Comparison of ENCODE assay signal across 27 cellular contexts in the genomic region with DNA sequence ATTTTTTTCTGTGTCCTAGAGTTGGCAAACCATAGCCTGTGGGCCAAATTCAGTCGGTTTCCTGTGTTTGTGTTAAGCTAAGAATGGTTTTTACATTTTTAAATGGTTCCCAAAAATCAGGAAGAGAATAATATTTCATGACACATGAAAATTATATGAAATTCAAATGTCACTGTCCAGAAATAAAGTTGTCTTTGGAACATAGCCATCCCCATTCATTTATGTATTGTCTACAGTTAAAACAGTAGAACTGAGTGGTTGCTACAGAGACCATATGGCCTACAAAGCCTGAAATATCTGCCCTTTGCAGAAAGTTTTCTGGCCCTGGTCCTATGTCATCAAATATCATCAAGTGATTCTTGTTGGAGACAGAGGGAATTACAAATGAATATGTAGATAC. TPM values are rescaled to one million over a fixed set of nuclear protein-coding genes. Genes with fewer than 3 reads are reported as not detected.
"Had no signal": no experiment of that assay in that cellular context is flagged by ENCODE, and none has a peak within 500 bp of the region (broad histone marks: within the 10 kb centered on the region; RNA-seq: fewer than 3 reads in every experiment).

No MANE protein-coding gene starts in this region.

- ATAC-seq: activated T-cell treated with anti-CD3 and anti-CD28 coated beads, Interleukin-2, amount 50 U/mL, for 72 hours; Panc1; Right ventricle myocardium inferior had no signal

- H3K9me3 Mint-ChIP-seq: activated CD4-positive, alpha-beta memory T cell treated with anti-CD3 and anti-CD28 coated beads, Interleukin-2, amount 10 ng/mL, durations not matched to agents 7 days and 5 days; activated naive CD4-positive, alpha-beta T cell treated with anti-CD3 and anti-CD28 coated beads, Interleukin-2, amount 10 ng/mL, durations not matched to agents 7 days and 5 days; activated naive CD8-positive, alpha-beta T cell treated with anti-CD3 and anti-CD28 coated beads for 36 hours; activated T-cell treated with anti-CD3 and anti-CD28 coated beads, Interleukin-2, amount 50 U/mL, for 72 hours; activated T-helper 2 cell treated with anti-CD3 and anti-CD28 coated beads, Interferon-gamma antibody, Interleukin-2, Interleukin-4, amounts not matched to agents 10 μg/mL and 5 μg/mL and 100 μg/mL, durations not matched to agents 14 hours and 24 hours and 36 hours had no signal

- H3K27ac Mint-ChIP-seq: activated CD4-positive, alpha-beta memory T cell treated with anti-CD3 and anti-CD28 coated beads, Interleukin-2, amount 10 ng/mL, durations not matched to agents 7 days and 5 days; activated naive CD4-positive, alpha-beta T cell treated with anti-CD3 and anti-CD28 coated beads, Interleukin-2, amount 10 ng/mL, durations not matched to agents 7 days and 5 days; activated naive CD8-positive, alpha-beta T cell treated with anti-CD3 and anti-CD28 coated beads for 36 hours; activated T-cell treated with anti-CD3 and anti-CD28 coated beads, Interleukin-2, amount 50 U/mL, for 72 hours; activated T-helper 2 cell treated with anti-CD3 and anti-CD28 coated beads, Interferon-gamma antibody, Interleukin-2, Interleukin-4, amounts not matched to agents 10 μg/mL and 5 μg/mL and 100 μg/mL, durations not matched to agents 14 hours and 24 hours and 36 hours had no signal

- H3K36me3 Mint-ChIP-seq: activated naive CD4-positive, alpha-beta T cell treated with anti-CD3 and anti-CD28 coated beads, Interleukin-2, amount 10 ng/mL, durations not matched to agents 7 days and 5 days; activated naive CD8-positive, alpha-beta T cell treated with anti-CD3 and anti-CD28 coated beads for 36 hours had no signal

- H3K4me3 Mint-ChIP-seq: activated CD4-positive, alpha-beta memory T cell treated with anti-CD3 and anti-CD28 coated beads, Interleukin-2, amount 10 ng/mL, durations not matched to agents 7 days and 5 days; activated naive CD4-positive, alpha-beta T cell treated with anti-CD3 and anti-CD28 coated beads, Interleukin-2, amount 10 ng/mL, durations not matched to agents 7 days and 5 days; activated naive CD8-positive, alpha-beta T cell treated with anti-CD3 and anti-CD28 coated beads for 36 hours; activated T-cell treated with anti-CD3 and anti-CD28 coated beads, Interleukin-2, amount 50 U/mL, for 72 hours had no signal

- DNase-seq: activated CD4-positive, alpha-beta memory T cell treated with anti-CD3 and anti-CD28 coated beads, Interleukin-2, amount 10 ng/mL, durations not matched to agents 7 days and 5 days; activated CD4-positive, alpha-beta T cell treated with anti-CD3 and anti-CD28 coated beads, Interleukin-2, amount 50 U/mL, for 1 hour; activated CD4-positive, CD25-positive, alpha-beta regulatory T cell; activated gamma-delta T cell treated with Interleukin-2 at 50 U/mL for 16 hours; activated naive CD4-positive, alpha-beta T cell treated with anti-CD3 and anti-CD28 coated beads, Interleukin-2, amount 10 ng/mL, durations not matched to agents 7 days and 5 days; activated naive CD8-positive, alpha-beta T cell treated with anti-CD3 and anti-CD28 coated beads for 36 hours; activated T-cell treated with anti-CD3 and anti-CD28 coated beads for 4 hours; activated T-cell treated with anti-CD3 and anti-CD28 coated beads, Interleukin-2, amount 50 U/mL, for 72 hours; central memory CD4-positive, alpha-beta T cell; Kasumi-1; KBM-7; NCI-H1105 treated with DMSO at 0.1 percent for 48 hours; NCI-H187 treated with DMSO at 0.1 percent for 48 hours; NCI-H2081 treated with DMSO at 0.1 percent for 48 hours; NCI-H524 treated with DMSO at 0.1 percent for 48 hours; NCI-H774; NK-92 treated with Interleukin-12 subunit alpha and Interleukin-12 subunit beta, amount 100 ng/mL, for 24 hours; OCI-M1; RPMI8226; SJCRH30; SK-N-SH; T-helper 1 cell had no signal

- H3K4me1 Mint-ChIP-seq: activated CD4-positive, alpha-beta memory T cell treated with anti-CD3 and anti-CD28 coated beads, Interleukin-2, amount 10 ng/mL, durations not matched to agents 7 days and 5 days; activated naive CD4-positive, alpha-beta T cell treated with anti-CD3 and anti-CD28 coated beads, Interleukin-2, amount 10 ng/mL, durations not matched to agents 7 days and 5 days; activated naive CD8-positive, alpha-beta T cell treated with anti-CD3 and anti-CD28 coated beads for 36 hours had no signal

- H3K27me3 Mint-ChIP-seq: activated CD4-positive, alpha-beta memory T cell treated with anti-CD3 and anti-CD28 coated beads, Interleukin-2, amount 10 ng/mL, durations not matched to agents 7 days and 5 days; activated naive CD4-positive, alpha-beta T cell treated with anti-CD3 and anti-CD28 coated beads, Interleukin-2, amount 10 ng/mL, durations not matched to agents 7 days and 5 days; activated naive CD8-positive, alpha-beta T cell treated with anti-CD3 and anti-CD28 coated beads for 36 hours had no signal

RNA-seq across cellular contexts. Expression of a gene that starts 15.5 kb away (rescaled TPM):
- total RNA-seq: activated CD4-positive, alpha-beta memory T cell treated with anti-CD3 and anti-CD28 coated beads, Interleukin-2, amount 10 ng/mL, durations not matched to agents 7 days and 5 days; activated CD8-positive, alpha-beta memory T cell treated with anti-CD3 and anti-CD28 coated beads for 36 hours; activated naive CD8-positive, alpha-beta T cell treated with anti-CD3 and anti-CD28 coated beads for 36 hours; activated T-cell treated with anti-CD3 and anti-CD28 coated beads, Interleukin-2, amount 50 U/mL, for 72 hours; activated T-helper 2 cell treated with anti-CD3 and anti-CD28 coated beads, Interferon-gamma antibody, Interleukin-2, Interleukin-4, amounts not matched to agents 10 μg/mL and 5 μg/mL and 100 μg/mL, durations not matched to agents 14 hours and 24 hours and 36 hours; SJCRH30; T-helper 2 cell treated with Interferon-gamma antibody and Interleukin-4, amounts not matched to agents 100 ng/mL and 5 ng/mL, for 36 hours had no signal
